Comparison of ENCODE assay signal across 1 cellular context in genomic region chr10:127997937-127998336, GRCh38.
TF ChIP-seq lines count a peak whose summit lies in the region.

No MANE protein-coding gene starts in this region.

TF ChIP-seq in GM23338, 12 proteins besides CTCF, POLR2A, EP300 and RAD21 (continued from another document):
- no peak for TF ChIP-seq ETS1 (IDR thresholded peaks at IDR 0.05)
- TF ChIP-seq EZH2phosphoT487 (IDR thresholded peaks at IDR 0.05; ENCODE audit: unreplicated experiment), result no peak
- TF ChIP-seq EZH2 (IDR thresholded peaks at IDR 0.05; ENCODE audit: low read depth, unreplicated experiment), result no peak
- no peak for TF ChIP-seq JUNB (IDR thresholded peaks at IDR 0.05; ENCODE audit: unreplicated experiment)
- no peak for TF ChIP-seq CREB1 (CRISPR knock-in tag; IDR thresholded peaks at IDR 0.05; ENCODE audit: low read depth)
- no peak for TF ChIP-seq REST (IDR thresholded peaks at IDR 0.05; ENCODE audit: unreplicated experiment)
